23 cellular contexts compared by ENCODE assay signal in the genomic region with DNA sequence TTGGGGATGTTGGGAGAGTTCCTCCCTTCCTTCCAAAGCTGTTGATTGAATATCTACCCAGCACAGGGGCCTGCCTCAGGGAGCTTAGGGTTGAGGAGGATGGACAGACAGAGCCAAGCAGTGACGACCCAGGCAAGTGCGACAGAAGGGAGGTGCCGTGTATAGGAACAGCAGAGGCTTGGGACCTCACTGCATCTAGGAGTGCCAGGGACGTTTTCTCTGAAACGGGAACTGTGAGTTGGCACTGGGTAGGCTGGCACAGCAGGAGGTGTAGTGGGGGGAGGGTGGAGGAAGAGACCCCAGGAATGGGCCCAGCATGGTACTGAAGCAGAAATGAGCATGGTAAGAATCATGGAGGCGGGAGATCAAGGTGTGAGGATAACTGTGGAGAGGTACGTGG. TPM values are rescaled to one million over a fixed set of nuclear protein-coding genes. Genes with fewer than 3 reads are reported as not detected.
DNase-seq lines count a peak whose midpoint lies in the region; ATAC-seq, FAIRE-seq and TF ChIP-seq lines count a peak whose summit lies in the region.
"Had no signal": no experiment of that assay in that cellular context is flagged by ENCODE, and none has a peak within 500 bp of the region (broad histone marks: within the 10 kb centered on the region; RNA-seq: fewer than 3 reads in every experiment).

No MANE protein-coding gene starts in this region.

- H2BK15ac ChIP-seq in H1 (ENCODE audit: low read length), result no peak overlapping the region

- H2BK12ac ChIP-seq in H1 (ENCODE audit: low read depth, low read length), result no peak overlapping the region

- no peak overlapping the region for H3K4me2 ChIP-seq in mammary epithelial cell (ENCODE audit: insufficient read depth, low read depth, low read length)
- no peak overlapping the region for H3K4me2 ChIP-seq in H1 (ENCODE audit: insufficient read depth in 1 of 2, low read depth in 2 of 2, low read length in 2 of 2)
- H3K4me2 ChIP-seq: A549 had no signal

- H3K4ac ChIP-seq in H1 (replicated peaks; ENCODE audit: insufficient read length, low read depth, low read length), result no peak overlapping the region

- no peak overlapping the region for H3K14ac ChIP-seq in H1 (ENCODE audit: insufficient read length)

- no peaks in the 10 kb centered on the region for H3K79me1 ChIP-seq in H1 (ENCODE audit: low read depth, low read length)

- H3K23ac ChIP-seq in H1 (ENCODE audit: insufficient read length), result no peak overlapping the region

- TF ChIP-seq CTCF in MCF 10A (IDR thresholded peaks at IDR 0.05; ENCODE audit: unreplicated experiment) (no peak), mammary epithelial cell (conservative IDR thresholded peaks at IDR 0.05 in 1 of 2, IDR thresholded peaks at IDR 0.05 in 1 of 2; ENCODE audit: extremely low read depth in 1 of 2, insufficient read depth in 1 of 2, low read depth in 1 of 2, low read length in 2 of 2) (no peak), H1 (IDR thresholded peaks at IDR 0.05; ENCODE audit: control extremely low read depth in 1 of 3, insufficient read depth in 1 of 3, low read depth in 1 of 3, low read length in 3 of 3) (no peak), osteocyte (IDR thresholded peaks at IDR 0.05) (no peak)

- H3K9me3 Mint-ChIP-seq in MCF 10A (ENCODE audit: unreplicated experiment), result no peaks in the 10 kb centered on the region
- peaks cover 4% of the 10 kb centered on the region for H3K9me3 Mint-ChIP-seq in osteocyte (ENCODE audit: unreplicated experiment)
- H3K9me3 Mint-ChIP-seq in activated CD8-positive, alpha-beta memory T cell treated with anti-CD3 and anti-CD28 coated beads, Interleukin-2, amount 10 ng/mL, durations not matched to agents 7 days and 5 days (ENCODE audit: low read depth), result no peaks in the 10 kb centered on the region
- H3K9me3 Mint-ChIP-seq in stimulated activated effector memory CD8-positive, alpha-beta T cell treated with anti-CD3 and anti-CD28 coated beads, Interleukin-12 subunit alpha, Interleukin-12 subunit beta, amount 100 ng/mL, for 72 hours, result no peaks in the 10 kb centered on the region
- H3K9me3 Mint-ChIP-seq: CD4-positive, alpha-beta T cell had no signal

- intact Hi-C loops in MCF 10A (cut with micrococcal nuclease) (no loop called here), mammary epithelial cell (cut with micrococcal nuclease) (no loop called here)

- no peak for TF ChIP-seq RAD21 in H1 (IDR thresholded peaks at IDR 0.05 in 1 of 2, conservative IDR thresholded peaks at IDR 0.05 in 1 of 2; ENCODE audit: low read depth in 2 of 2, low read length in 2 of 2)

- H3K79me2 ChIP-seq in mammary epithelial cell (ENCODE audit: insufficient read depth, low read length) (no peaks in the 10 kb centered on the region), H1 (ENCODE audit: control insufficient read depth in 1 of 2, insufficient read depth in 2 of 2, low read length in 2 of 2) (no peaks in the 10 kb centered on the region)

- DNase-seq in MCF 10A (ENCODE audit: unreplicated experiment) (no peak), mammary epithelial cell (no peak), H1 (ENCODE audit: low read depth in 1 of 2, low spot score in 2 of 2) (no peak), osteocyte (ENCODE audit: extremely low spot score, unreplicated experiment) (peak; percentile 53)
- no peak for DNase-seq in activated CD8-positive, alpha-beta memory T cell treated with anti-CD3 and anti-CD28 coated beads, Interleukin-2, amount 10 ng/mL, durations not matched to agents 7 days and 5 days
- no peak for DNase-seq in stimulated activated effector memory CD8-positive, alpha-beta T cell treated with anti-CD3 and anti-CD28 coated beads, Interleukin-12 subunit alpha, Interleukin-12 subunit beta, amount 100 ng/mL, for 72 hours (ENCODE audit: low spot score in 2 of 2)
- DNase-seq: AML-193; Caco-2; CD4-positive, alpha-beta T cell; GM23248; HFFc6; IMR-90 had no signal

- no peak overlapping the region for H3K27ac ChIP-seq in mammary epithelial cell (ENCODE audit: insufficient read depth, low read depth, low read length)
- no peak overlapping the region for H3K27ac ChIP-seq in H1 (ENCODE audit: low read depth, low read length)
- H3K27ac ChIP-seq: 22Rv1, A549, C4-2B, GM23248 had no signal

- H3K27me3 ChIP-seq in mammary epithelial cell (ENCODE audit: insufficient read depth, low read length) (no peaks in the 10 kb centered on the region), H1 (replicated peaks in 1 of 4; ENCODE audit: control insufficient read depth in 3 of 4, extremely low read depth in 1 of 4, insufficient read depth in 3 of 4, low read length in 3 of 4) (no peaks in the 10 kb centered on the region; a peak in 1 of 7 replicates)

- H2AK5ac ChIP-seq in H1 (ENCODE audit: low read depth, low read length), result no peak overlapping the region

- H3K36me3 ChIP-seq in mammary epithelial cell (ENCODE audit: insufficient read depth, low read length) (no peaks in the 10 kb centered on the region), H1 (ENCODE audit: control insufficient read depth in 2 of 4, insufficient read depth in 4 of 4, low read length in 3 of 4) (no peaks in the 10 kb centered on the region)

- no peaks in the 10 kb centered on the region for H3K4me1 Mint-ChIP-seq in MCF 10A (ENCODE audit: insufficient read depth, unreplicated experiment)
- H3K4me1 Mint-ChIP-seq in osteocyte (ENCODE audit: unreplicated experiment), result no peaks in the 10 kb centered on the region
- H3K4me1 Mint-ChIP-seq in activated CD8-positive, alpha-beta memory T cell treated with anti-CD3 and anti-CD28 coated beads, Interleukin-2, amount 10 ng/mL, durations not matched to agents 7 days and 5 days, result no peaks in the 10 kb centered on the region
- H3K4me1 Mint-ChIP-seq in stimulated activated effector memory CD8-positive, alpha-beta T cell treated with anti-CD3 and anti-CD28 coated beads, Interleukin-12 subunit alpha, Interleukin-12 subunit beta, amount 100 ng/mL, for 72 hours, result no peaks in the 10 kb centered on the region

- H2AFZ ChIP-seq in mammary epithelial cell (ENCODE audit: low read depth, low read length) (no peak overlapping the region), H1 (ENCODE audit: low read length) (no peak overlapping the region)
- H2AFZ ChIP-seq: GM23248 had no signal

- H3K36me3 Mint-ChIP-seq in MCF 10A (ENCODE audit: insufficient read depth, unreplicated experiment), result no peaks in the 10 kb centered on the region
- no peaks in the 10 kb centered on the region for H3K36me3 Mint-ChIP-seq in osteocyte (ENCODE audit: unreplicated experiment)
- no peaks in the 10 kb centered on the region for H3K36me3 Mint-ChIP-seq in activated CD8-positive, alpha-beta memory T cell treated with anti-CD3 and anti-CD28 coated beads, Interleukin-2, amount 10 ng/mL, durations not matched to agents 7 days and 5 days
- H3K36me3 Mint-ChIP-seq in stimulated activated effector memory CD8-positive, alpha-beta T cell treated with anti-CD3 and anti-CD28 coated beads, Interleukin-12 subunit alpha, Interleukin-12 subunit beta, amount 100 ng/mL, for 72 hours, result no peaks in the 10 kb centered on the region

- H4K5ac ChIP-seq in H1 (ENCODE audit: insufficient read length, low read depth, low read length), result no peak overlapping the region

- H4K91ac ChIP-seq in H1 (replicated peaks; ENCODE audit: insufficient read length, low read length), result no peak overlapping the region

- FAIRE-seq in H1 (lab: Jason Lieb, UNC), result no peak
- FAIRE-seq: A549, D721Med, G401.6, GM12891, GM19239, H54, HTR-8/SVneo had no signal

- H3K4me3 ChIP-seq in mammary epithelial cell (replicated peaks in 1 of 3; ENCODE audit: insufficient read depth in 1 of 3, low read depth in 2 of 3, low read length in 3 of 3), result no peak overlapping the region
- no peak overlapping the region for H3K4me3 ChIP-seq in H1 (ENCODE audit: extremely low read depth in 1 of 4, insufficient read depth in 2 of 4, low read depth in 3 of 4, low read length in 4 of 4)
- H3K4me3 ChIP-seq: A549, GM23248 had no signal

- CTCF ChIA-PET in MCF 10A (lab: Yijun Ruan, JAX), result interaction anchor here (0.5 to 1.0 kb wide), 2 partner anchors 124 to 683 kb away, joined by 3 read pairs; no protein-coding TSS in a partner anchor
- CTCF ChIA-PET in mammary epithelial cell (lab: Charles Lee; ENCODE audit: low non-redundant PET), result no interaction called here
- CTCF ChIA-PET in H1 (lab: Charles Lee; ENCODE audit: partially characterized antibody), result interaction anchor here (1.1 to 1.6 kb wide), 3 partner anchors 35 to 248 kb away, joined by 3 read pairs; no protein-coding TSS in a partner anchor
- CTCF ChIA-PET in activated CD8-positive, alpha-beta memory T cell treated with anti-CD3 and anti-CD28 coated beads, Interleukin-2, amount 10 ng/mL, durations not matched to agents 7 days and 5 days (lab: Charles Lee), result no interaction called here

- H4K8ac ChIP-seq in H1 (ENCODE audit: extremely low read depth, insufficient read depth, low read length), result no peak overlapping the region

- peaks cover 5% of the 10 kb centered on the region for H3K9me3 ChIP-seq in mammary epithelial cell (replicated peaks; ENCODE audit: insufficient read depth, low read length)
- H3K9me3 ChIP-seq in H1 (ENCODE audit: insufficient read depth in 2 of 2, low read depth in 1 of 2, low read length in 1 of 2), result no peaks in the 10 kb centered on the region
- H3K9me3 ChIP-seq: A549, Caco-2 had no signal

- TF ChIP-seq EP300 in H1 (IDR thresholded peaks at IDR 0.05; ENCODE audit: borderline replicate concordance in 1 of 2, low read depth in 2 of 2, low read length in 2 of 2), result no peak

- H3K27ac Mint-ChIP-seq in MCF 10A (ENCODE audit: low read depth, unreplicated experiment) (peak overlapping the region; percentile 72), osteocyte (ENCODE audit: unreplicated experiment) (no peak overlapping the region)
- H3K27ac Mint-ChIP-seq in activated CD8-positive, alpha-beta memory T cell treated with anti-CD3 and anti-CD28 coated beads, Interleukin-2, amount 10 ng/mL, durations not matched to agents 7 days and 5 days, result no peak overlapping the region
- no peak overlapping the region for H3K27ac Mint-ChIP-seq in stimulated activated effector memory CD8-positive, alpha-beta T cell treated with anti-CD3 and anti-CD28 coated beads, Interleukin-12 subunit alpha, Interleukin-12 subunit beta, amount 100 ng/mL, for 72 hours
- H3K27ac Mint-ChIP-seq: CD4-positive, alpha-beta T cell; HFFc6 had no signal

- BruUV-seq in MCF 10A (replicated peaks; lab: Mats Ljungman, UMichigan), result no TSS peak
- BruUV-seq in mammary epithelial cell (replicated peaks; lab: Mats Ljungman, UMichigan), result no TSS peak

- no peak overlapping the region for H2BK20ac ChIP-seq in H1 (ENCODE audit: low read length)

- dilution Hi-C loops in mammary epithelial cell (cut with HindIII; ENCODE audit: low sequenced_read_pairs), result no loop called here

- no peak overlapping the region for H3K18ac ChIP-seq in H1 (ENCODE audit: extremely low read depth, low read length)

- no peak for ATAC-seq in GM21619 (IDR thresholded peaks at IDR 0.05; ENCODE audit: unreplicated experiment)
- no peak for ATAC-seq in activated CD8-positive, alpha-beta memory T cell treated with anti-CD3 and anti-CD28 coated beads, Interleukin-2, amount 10 ng/mL, durations not matched to agents 7 days and 5 days
- ATAC-seq in stimulated activated effector memory CD8-positive, alpha-beta T cell treated with anti-CD3 and anti-CD28 coated beads, Interleukin-12 subunit alpha, Interleukin-12 subunit beta, amount 100 ng/mL, for 72 hours, result no peak
- ATAC-seq: A549, HCT116 had no signal

- TF ChIP-seq POLR2A in H1 (IDR thresholded peaks at IDR 0.05; ENCODE audit: control extremely low read depth in 1 of 2, low read depth in 2 of 2, low read length in 2 of 2), result no peak

- no peak overlapping the region for H3K9ac ChIP-seq in mammary epithelial cell (ENCODE audit: insufficient read depth, low read length)
- H3K9ac ChIP-seq in H1 (replicated peaks in 1 of 4; ENCODE audit: extremely low read depth in 1 of 4, low read depth in 3 of 4, low read length in 3 of 4), result no peak overlapping the region
- H3K9ac ChIP-seq: GM23248 had no signal

- in situ Hi-C loops in mammary epithelial cell (cut with MboI; ENCODE audit: low sequenced_read_pairs in 2 of 2), result no loop called here

- no peak overlapping the region for H3K4me3 Mint-ChIP-seq in MCF 10A (ENCODE audit: unreplicated experiment)
- no peak overlapping the region for H3K4me3 Mint-ChIP-seq in osteocyte (ENCODE audit: unreplicated experiment)
- H3K4me3 Mint-ChIP-seq in activated CD8-positive, alpha-beta memory T cell treated with anti-CD3 and anti-CD28 coated beads, Interleukin-2, amount 10 ng/mL, durations not matched to agents 7 days and 5 days, result no peak overlapping the region
- H3K4me3 Mint-ChIP-seq in stimulated activated effector memory CD8-positive, alpha-beta T cell treated with anti-CD3 and anti-CD28 coated beads, Interleukin-12 subunit alpha, Interleukin-12 subunit beta, amount 100 ng/mL, for 72 hours, result no peak overlapping the region
- H3K4me3 Mint-ChIP-seq: CD4-positive, alpha-beta T cell; HFFc6 had no signal

- no peak overlapping the region for H2BK5ac ChIP-seq in H1 (ENCODE audit: low read depth, low read length)

- H3K23me2 ChIP-seq in H1 (ENCODE audit: low read depth, low read length), result no peaks in the 10 kb centered on the region

- H3K56ac ChIP-seq in H1 (replicated peaks; ENCODE audit: insufficient read length, low read depth, low read length), result no peak overlapping the region

- H3K4me1 ChIP-seq in mammary epithelial cell (ENCODE audit: insufficient read depth, low read length), result no peaks in the 10 kb centered on the region
- peaks cover 0 to 3% (median 0%) of the 10 kb centered on the region in 4 experiments; a peak in 1 of 7 replicates for H3K4me1 ChIP-seq in H1 (replicated peaks in 1 of 4; ENCODE audit: control insufficient read depth in 3 of 4, insufficient read depth in 4 of 4, low read length in 3 of 4)
- H3K4me1 ChIP-seq: A549, Caco-2 had no signal

- H2BK120ac ChIP-seq in H1 (replicated peaks; ENCODE audit: low read depth, low read length), result no peak overlapping the region

- no peaks in the 10 kb centered on the region for H4K20me1 ChIP-seq in mammary epithelial cell (ENCODE audit: insufficient read depth, low read length)
- no peaks in the 10 kb centered on the region for H4K20me1 ChIP-seq in H1 (replicated peaks in 1 of 2; ENCODE audit: control insufficient read depth in 1 of 2, insufficient read depth in 2 of 2, low read length in 2 of 2)

- H3K27me3 Mint-ChIP-seq in MCF 10A (ENCODE audit: insufficient read depth, unreplicated experiment) (peaks cover 26% of the 10 kb centered on the region), osteocyte (ENCODE audit: unreplicated experiment) (no peaks in the 10 kb centered on the region)
- H3K27me3 Mint-ChIP-seq in activated CD8-positive, alpha-beta memory T cell treated with anti-CD3 and anti-CD28 coated beads, Interleukin-2, amount 10 ng/mL, durations not matched to agents 7 days and 5 days, result peaks cover 8% of the 10 kb centered on the region
- H3K27me3 Mint-ChIP-seq: CD4-positive, alpha-beta T cell had no signal

- POLR2A ChIA-PET in MCF 10A (lab: Yijun Ruan, JAX) (interaction anchor here (0.5 kb wide), 1 partner anchor 8 kb away, joined by 3 read pairs; no protein-coding TSS in a partner anchor), H1 (lab: Charles Lee; ENCODE audit: partially characterized antibody) (no interaction called here)

- 52% methylated on average over 7 of the region's 7 CpGs for WGBS in mammary epithelial cell (ENCODE audit: low coverage, missing lambda C conversion rate)
- 77% methylated on average over 7 of the region's 7 CpGs; no CpG with 5 or more reads in 1 of the 2 experiments for whole genome bisulfite sequencing in H1 (ENCODE audit: extremely low coverage in 1 of 2, insufficient coverage in 1 of 2, insufficient read length in 1 of 2, insufficient replicate concordance in 2 of 2, low coverage in 1 of 2, low lambda C conversion rate in 2 of 2, missing lambda C conversion rate in 1 of 2), 2 experiments

RNA-seq across cellular contexts. Expression of gene MGMT, which starts 55.3 kb away (rescaled TPM):
- total RNA-seq in MCF 10A (2022) (16.5 and 18.0 TPM in 2 replicates), mammary epithelial cell (10 to 100 TPM; 11.2 to 22.2 TPM), osteocyte (17.0 and 20.8 TPM in 2 replicates)
- polyA plus RNA-seq in mammary epithelial cell (23.0 TPM), H1 (2011; rRNA removed) (10.7 and 14.3 TPM in 2 replicates)
- polyA minus RNA-seq in mammary epithelial cell, result 6.8 TPM
- total RNA-seq in H1 (2021; fragmentation: NEBNext Ultra II Directional; extraction: Animal tissue kit (Norgen Biotek cat#: 25700)), result 9.1 and 9.9 TPM in 2 replicates
- polyA plus RNA-seq in H1 (2011; cell fraction: cytosol; rRNA removed), result 11.6 TPM
- polyA plus RNA-seq in H1 (2011; cell fraction: nucleus; rRNA removed), result 13.5 TPM
- 6.8 to 12.4 TPM (median 9.7 TPM) in 4 replicates for polyA plus RNA-seq in H1 (2012, experiment 1 of 2)
- 11.6 TPM for polyA plus RNA-seq in H1 (2012, experiment 2 of 2)
- 7.7 TPM for polyA plus RNA-seq in H1 (2013, experiment 1 of 2)
- 8.2 TPM for polyA plus RNA-seq in H1 (2013, experiment 2 of 2)
- polyA minus RNA-seq in H1 (2011; rRNA and poly(A)+ RNA removed), result 8.0 and 8.2 TPM in 2 replicates
- 4.4 TPM for polyA minus RNA-seq in H1 (2011; cell fraction: cytosol; rRNA and poly(A)+ RNA removed)
- polyA minus RNA-seq in H1 (2011; cell fraction: nucleus; rRNA and poly(A)+ RNA removed), result 26.9 TPM
- 10 to 100 TPM; 17.0 to 24.8 TPM for total RNA-seq in activated CD8-positive, alpha-beta memory T cell treated with anti-CD3 and anti-CD28 coated beads, Interleukin-2, amount 10 ng/mL, durations not matched to agents 7 days and 5 days

Comparison
In these comparisons a context has a peak if more than half of its experiments do, and no peak if none do; other contexts are left out.
1. CTCF ChIA-PET loops: an anchor here in MCF 10A (0.5 to 1.0 kb wide) and H1 (1.1 to 1.6 kb wide); none called in mammary epithelial cell and activated CD8-positive, alpha-beta memory T cell treated with anti-CD3 and anti-CD28 coated beads, Interleukin-2, amount 10 ng/mL, durations not matched to agents 7 days and 5 days.